20 cellular contexts compared by ENCODE assay signal in the genomic region with DNA sequence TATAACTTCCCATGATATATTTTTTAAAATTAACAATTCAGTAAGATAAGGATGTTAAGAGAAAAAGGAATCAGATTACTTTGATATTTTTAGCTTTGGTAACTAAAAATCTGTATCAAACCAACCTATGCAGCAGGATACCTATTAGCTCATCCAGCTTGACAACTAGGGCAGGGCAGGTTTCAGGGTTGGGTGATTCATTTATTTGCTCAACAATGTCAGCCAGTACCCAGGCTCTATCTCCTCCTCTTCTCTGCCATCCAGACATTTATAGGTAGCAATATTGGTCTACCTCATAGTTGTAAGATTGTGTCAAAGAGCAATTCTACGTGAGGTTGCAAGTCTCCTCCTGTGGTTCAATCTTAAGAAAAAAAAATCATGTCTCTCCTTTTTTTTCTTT.
"Had no signal": no experiment of that assay in that cellular context is flagged by ENCODE, and none has a peak within 500 bp of the region (broad histone marks: within the 10 kb centered on the region; RNA-seq: fewer than 3 reads in every experiment).

No MANE protein-coding gene starts in this region.

- H3K27ac ChIP-seq: coronary artery, neutrophil, ovary, prostate gland had no signal

- ATAC-seq: activated CD8-positive, alpha-beta T cell treated with anti-CD3 and anti-CD28 coated beads, Interleukin-2, amount 10 ng/mL, durations not matched to agents 7 days and 5 days; stimulated activated naive B cell treated with anti-CD40 and anti-IgM and Interleukin-4, amounts not matched to agents 10 μg/mL and 1 μg/mL and 100 μg/mL, for 72 hours had no signal

- H3K27me3 ChIP-seq: neutrophil, ovary had no signal

- H3K4me3 Mint-ChIP-seq: activated CD8-positive, alpha-beta T cell treated with anti-CD3 and anti-CD28 coated beads, Interleukin-2, amount 10 ng/mL, durations not matched to agents 7 days and 5 days; activated naive CD4-positive, alpha-beta T cell treated with anti-CD3 and anti-CD28 coated beads, Interleukin-2, amount 50 U/mL, for 24 hours; endodermal cell; memory B cell; nephron; stimulated activated naive B cell treated with anti-CD40 and anti-IgM and Interleukin-4, amounts not matched to agents 10 μg/mL and 1 μg/mL and 100 μg/mL, for 72 hours; type B pancreatic cell had no signal

- H3K9me3 Mint-ChIP-seq: endodermal cell; stimulated activated naive B cell treated with anti-CD40 and anti-IgM and Interleukin-4, amounts not matched to agents 10 μg/mL and 1 μg/mL and 100 μg/mL, for 72 hours; type B pancreatic cell had no signal

- H3K27ac Mint-ChIP-seq: activated CD8-positive, alpha-beta T cell treated with anti-CD3 and anti-CD28 coated beads, Interleukin-2, amount 10 ng/mL, durations not matched to agents 7 days and 5 days; activated naive CD4-positive, alpha-beta T cell treated with anti-CD3 and anti-CD28 coated beads, Interleukin-2, amount 50 U/mL, for 24 hours; endodermal cell; memory B cell; nephron; stimulated activated naive B cell treated with anti-CD40 and anti-IgM and Interleukin-4, amounts not matched to agents 10 μg/mL and 1 μg/mL and 100 μg/mL, for 72 hours; type B pancreatic cell had no signal

- H3K4me1 Mint-ChIP-seq: activated naive CD4-positive, alpha-beta T cell treated with anti-CD3 and anti-CD28 coated beads, Interleukin-2, amount 50 U/mL, for 24 hours; endodermal cell; memory B cell; nephron; stimulated activated naive B cell treated with anti-CD40 and anti-IgM and Interleukin-4, amounts not matched to agents 10 μg/mL and 1 μg/mL and 100 μg/mL, for 72 hours had no signal

- DNase-seq: activated CD4-positive, alpha-beta T cell treated with anti-CD3 and anti-CD28 coated beads for 1 hour; activated CD4-positive, alpha-beta T cell treated with anti-CD3 and anti-CD28 coated beads, Interleukin-2, amount 50 U/mL, for 1 hour; activated CD8-positive, alpha-beta T cell treated with anti-CD3 and anti-CD28 coated beads, Interleukin-2, amount 10 ng/mL, durations not matched to agents 7 days and 5 days; activated gamma-delta T cell treated with Interleukin-2 at 50 U/mL for 16 hours; activated T-cell treated with anti-CD3 and anti-CD28 coated beads, Interleukin-2, amount 50 U/mL, for 1 hour; aorta; endodermal cell; foreskin fibroblast; ovary; stimulated activated CD4-positive, alpha-beta T cell treated with anti-CD3 and anti-CD28 coated beads, Interleukin-2, amount 100 ng/mL, for 48 hours; stimulated activated CD8-positive, alpha-beta memory T cell treated with anti-CD3 and anti-CD28 coated beads, Interleukin-4, amount 100 ng/mL, for 48 hours; stimulated activated naive B cell treated with anti-CD40 and anti-IgM and Interleukin-4, amounts not matched to agents 10 μg/mL and 1 μg/mL and 100 μg/mL, for 72 hours; T-helper 9 cell had no signal

- H3K27me3 Mint-ChIP-seq: memory B cell, type B pancreatic cell had no signal

- H3K36me3 Mint-ChIP-seq: activated naive CD4-positive, alpha-beta T cell treated with anti-CD3 and anti-CD28 coated beads, Interleukin-2, amount 50 U/mL, for 24 hours; memory B cell; stimulated activated naive B cell treated with anti-CD40 and anti-IgM and Interleukin-4, amounts not matched to agents 10 μg/mL and 1 μg/mL and 100 μg/mL, for 72 hours; type B pancreatic cell had no signal

- H3K4me1 ChIP-seq: prostate gland had no signal
